Comparison of ENCODE assay signal across 18 cellular contexts in genomic region chr21:29290245-29290644, GRCh38.
"Had no signal": no experiment of that assay in that cellular context is flagged by ENCODE, and none has a peak within 500 bp of the region (broad histone marks: within the 10 kb centered on the region; RNA-seq: fewer than 3 reads in every experiment).

No MANE protein-coding gene starts in this region.

- FAIRE-seq: colon had no signal

- H3K27ac ChIP-seq: tibial artery, upper lobe of left lung, uterus had no signal

- H3K27me3 ChIP-seq: tibial artery, upper lobe of left lung, uterus had no signal

- ATAC-seq: natural killer cell; stimulated activated effector memory CD8-positive, alpha-beta T cell treated with anti-CD3 and anti-CD28 coated beads, Interleukin-12 subunit alpha, Interleukin-12 subunit beta, amount 100 ng/mL, for 72 hours; stimulated activated naive CD8-positive, alpha-beta T cell treated with anti-CD3 and anti-CD28 coated beads, Interleukin-15, Interleukin-2, amounts not matched to agents 100 U/mL and 50 U/mL, for 24 hours had no signal

- DNase-seq: dermis blood vessel endothelial cell; effector CD4-positive, alpha-beta T cell; endodermal cell; foreskin melanocyte; head of caudate nucleus; hippocampal formation; mammary epithelial cell; natural killer cell; right cardiac atrium; stimulated activated CD4-positive, alpha-beta T cell treated with anti-CD3 and anti-CD28 coated beads, Interleukin-4, amount 100 ng/mL, for 1 hour; stimulated activated CD8-positive, alpha-beta memory T cell treated with anti-CD3 and anti-CD28 coated beads, Interleukin-4, amount 100 ng/mL, for 48 hours; stimulated activated naive CD8-positive, alpha-beta T cell treated with anti-CD3 and anti-CD28 coated beads, Interleukin-15, Interleukin-2, amounts not matched to agents 100 U/mL and 50 U/mL, for 24 hours; tibial artery; upper lobe of left lung; uterus had no signal

- H3K4me3 ChIP-seq: smooth muscle cell, tibial artery, upper lobe of left lung, uterus had no signal

- H3K9me3 ChIP-seq: tibial artery, upper lobe of left lung, uterus had no signal

- H3K4me1 ChIP-seq: tibial artery, uterus had no signal

- H3K4me2 ChIP-seq: smooth muscle cell had no signal

- H3K36me3 ChIP-seq: tibial artery, upper lobe of left lung, uterus had no signal
